Comparison of ENCODE assay signal across 8 cellular contexts in the genomic region with DNA sequence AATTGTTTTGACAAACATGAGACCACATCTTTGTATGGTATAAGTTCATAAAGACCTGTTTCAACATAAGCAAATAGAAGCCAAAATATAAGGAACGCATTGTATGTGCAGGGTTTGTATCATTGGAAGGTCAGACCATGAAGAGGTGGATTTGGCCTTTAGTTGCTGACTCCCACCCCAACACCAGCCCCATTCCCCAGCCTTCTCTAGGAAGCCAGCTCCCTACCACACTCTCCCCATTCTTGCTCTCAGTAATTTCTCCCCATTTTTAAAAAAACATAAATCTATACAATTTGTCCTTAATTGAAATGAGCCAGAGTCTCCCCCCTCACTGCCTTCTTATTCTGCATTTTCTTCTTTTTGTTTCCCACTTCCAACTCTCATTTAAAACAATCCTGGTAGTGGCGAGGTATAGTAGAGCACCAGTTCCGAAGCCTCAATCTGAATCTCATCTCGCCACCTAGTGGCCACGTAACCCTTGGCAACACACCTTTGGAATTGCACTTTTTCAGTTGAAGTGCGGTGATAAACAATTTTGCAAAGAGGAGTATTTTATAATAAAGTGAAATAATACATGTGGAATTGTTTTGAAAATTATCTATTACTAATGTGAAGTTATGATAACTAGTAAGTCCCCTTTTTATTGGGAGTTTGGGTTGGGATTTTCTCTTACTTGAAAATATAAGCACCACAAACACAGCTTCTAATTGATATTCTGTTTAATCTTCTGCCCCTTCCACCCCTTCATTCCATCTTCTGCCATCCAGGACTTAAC.
A peak's percentile ranks its signal among the peaks of the same experiment; 100 is the strongest.
DNase-seq lines count a peak whose midpoint lies in the region; ATAC-seq and TF ChIP-seq lines count a peak whose summit lies in the region.

No MANE protein-coding gene starts in this region.

- no peak overlapping the region for H3K4me3 Mint-ChIP-seq in type B pancreatic cell

- H3K9me3 ChIP-seq in neural cell (ENCODE audit: low read length), result no peaks in the 10 kb centered on the region

- no peak overlapping the region for H2AFZ ChIP-seq in neural cell (ENCODE audit: low read depth, low read length)

- H3K36me3 ChIP-seq in neural cell (ENCODE audit: insufficient read depth, low read length), result no peaks in the 10 kb centered on the region

- H3K4me1 Mint-ChIP-seq in type B pancreatic cell (ENCODE audit: unreplicated experiment), result no peaks in the 10 kb centered on the region

- no peaks in the 10 kb centered on the region for H3K79me2 ChIP-seq in neural cell (replicated peaks; ENCODE audit: insufficient read depth, low read length)

- H3K36me3 Mint-ChIP-seq in type B pancreatic cell, result no peaks in the 10 kb centered on the region

- H3K27me3 ChIP-seq in neural cell (ENCODE audit: insufficient read depth, low read depth, low read length), result no peaks in the 10 kb centered on the region

- DNase-seq in NCI-H2196 (lab: John Stamatoyannopoulos, UW; ENCODE audit: unreplicated experiment), result peak; percentile 46
- DNase-seq in NCI-H2196 treated with DMSO at 0.1 percent for 48 hours (lab: John Stamatoyannopoulos, UW; ENCODE audit: unreplicated experiment), result no peak
- DNase-seq in NCI-H526 treated with DMSO at 0.1 percent for 48 hours (lab: John Stamatoyannopoulos, UW), result peak; percentile 31
- DNase-seq in activated CD8-positive, alpha-beta memory T cell treated with anti-CD3 and anti-CD28 coated beads, Interleukin-2, amount 50 U/mL, for 1 hour (ENCODE audit: extremely low read depth), result peak; percentile 13
- no peak for DNase-seq in type B pancreatic cell (ENCODE audit: extremely low spot score, unreplicated experiment)

- peak; percentile 74 for TF ChIP-seq RAD21 in neural cell (conservative IDR thresholded peaks at IDR 0.05)

- no peaks in the 10 kb centered on the region for H3F3A ChIP-seq in neural cell (ENCODE audit: insufficient read depth, low read length, poor library complexity, severe bottlenecking)

- H3K9me3 Mint-ChIP-seq in type B pancreatic cell, result no peaks in the 10 kb centered on the region

- H3K27me3 Mint-ChIP-seq in type B pancreatic cell, result no peaks in the 10 kb centered on the region

- no peaks in the 10 kb centered on the region for H3K9me2 ChIP-seq in neural cell (ENCODE audit: insufficient read depth, low read length)

- H3K4me3 ChIP-seq in neural cell (ENCODE audit: low read length), result no peak overlapping the region

- no peaks in the 10 kb centered on the region for H4K20me1 ChIP-seq in neural cell (ENCODE audit: insufficient read depth)

- no peak overlapping the region for H3K9ac ChIP-seq in neural cell (ENCODE audit: low read length)

- no peak overlapping the region for H3K27ac ChIP-seq in neural cell (ENCODE audit: low read length)

- TF ChIP-seq EP300 in neural cell (conservative IDR thresholded peaks at IDR 0.05; ENCODE audit: poor library complexity, severe bottlenecking), result no peak

- peak; percentile 78 for ATAC-seq in HG02798 (IDR thresholded peaks at IDR 0.05; ENCODE audit: poor library complexity, unreplicated experiment)
- ATAC-seq in esophagus mucosa, result peak; percentile 59

- no peak overlapping the region for H3K27ac Mint-ChIP-seq in type B pancreatic cell

- TF ChIP-seq CTCF in neural cell (IDR thresholded peaks at IDR 0.05; ENCODE audit: poor library complexity, severe bottlenecking) (peak; percentile 71), type B pancreatic cell (conservative IDR thresholded peaks at IDR 0.05) (peak; percentile 83)

- no peak overlapping the region for H3K4me2 ChIP-seq in neural cell (ENCODE audit: low read length)

TF ChIP-seq in neural cell, 6 proteins besides CTCF, POLR2A, EP300 and RAD21:
- TF ChIP-seq SMC3 (conservative IDR thresholded peaks at IDR 0.05; ENCODE audit: poor library complexity), result peak; percentile 78
- TF ChIP-seq EZH2 (IDR thresholded peaks at IDR 0.05; ENCODE audit: borderline replicate concordance, insufficient read depth, low read length, poor library complexity, severe bottlenecking), result no peak

Comparison
In these comparisons a context has a peak if more than half of its experiments do, and no peak if none do; other contexts are left out.
1. DNase-seq: peak in NCI-H2196 (single experiment), NCI-H526 treated with DMSO at 0.1 percent for 48 hours (single experiment) and activated CD8-positive, alpha-beta memory T cell treated with anti-CD3 and anti-CD28 coated beads, Interleukin-2, amount 50 U/mL, for 1 hour (single experiment); none in NCI-H2196 treated with DMSO at 0.1 percent for 48 hours (single experiment) and type B pancreatic cell (single experiment).